Comparison of ENCODE assay signal across 19 cellular contexts in the genomic region with DNA sequence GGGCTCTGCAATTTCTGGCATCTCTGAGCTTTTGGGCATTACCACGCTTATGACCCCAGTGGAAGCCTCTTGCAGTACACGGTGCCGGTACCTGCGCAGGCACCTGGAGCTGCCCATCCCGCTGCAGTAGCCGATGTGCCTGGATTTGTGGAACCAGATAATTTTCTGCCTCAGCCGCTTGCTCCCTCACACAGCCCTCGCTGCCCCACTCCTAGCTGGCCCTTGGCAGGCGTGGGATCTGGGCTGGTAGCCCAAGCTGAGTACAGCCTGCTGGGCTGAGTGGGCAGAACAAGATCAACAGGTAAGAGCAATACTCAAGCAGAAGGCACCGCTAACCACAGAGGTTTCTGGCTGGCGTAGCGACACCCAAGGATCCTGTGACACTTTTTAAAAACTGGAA.
"Had no signal": no experiment of that assay in that cellular context is flagged by ENCODE, and none has a peak within 500 bp of the region (broad histone marks: within the 10 kb centered on the region; RNA-seq: fewer than 3 reads in every experiment).

No MANE protein-coding gene starts in this region.

- H3K36me3 ChIP-seq: breast epithelium, esophagus muscularis mucosa, tibial artery, vagina had no signal

- H3K27me3 ChIP-seq: breast epithelium, esophagus muscularis mucosa, tibial artery, vagina had no signal

- ATAC-seq: activated CD4-positive, CD25-positive, alpha-beta regulatory T cell treated with anti-CD3 and anti-CD28 coated beads, Interleukin-2, amount 50 U/mL, for 24 hours; activated CD8-positive, alpha-beta T cell treated with anti-CD3 and anti-CD28 coated beads, Interleukin-2, amount 10 ng/mL, durations not matched to agents 7 days and 5 days; sciatic nerve had no signal

- H3K27ac Mint-ChIP-seq: activated CD4-positive, alpha-beta T cell treated with anti-CD3 and anti-CD28 coated beads, Interleukin-2, amount 10 ng/mL, durations not matched to agents 7 days and 5 days; activated CD8-positive, alpha-beta T cell treated with anti-CD3 and anti-CD28 coated beads, Interleukin-2, amount 10 ng/mL, durations not matched to agents 7 days and 5 days; activated naive CD4-positive, alpha-beta T cell treated with anti-CD3 and anti-CD28 coated beads, Interleukin-2, amount 50 U/mL, for 24 hours; activated T-cell treated with anti-CD3 and anti-CD28 coated beads, Interleukin-2, amount 50 U/mL, for 24 hours; natural killer cell had no signal

- H3K27me3 Mint-ChIP-seq: activated CD4-positive, alpha-beta T cell treated with anti-CD3 and anti-CD28 coated beads, Interleukin-2, amount 10 ng/mL, durations not matched to agents 7 days and 5 days; activated naive CD4-positive, alpha-beta T cell treated with anti-CD3 and anti-CD28 coated beads, Interleukin-2, amount 50 U/mL, for 24 hours; activated T-cell treated with anti-CD3 and anti-CD28 coated beads, Interleukin-2, amount 50 U/mL, for 24 hours had no signal

- H3K9me3 Mint-ChIP-seq: activated CD4-positive, alpha-beta T cell treated with anti-CD3 and anti-CD28 coated beads, Interleukin-2, amount 10 ng/mL, durations not matched to agents 7 days and 5 days had no signal

- H3K9me3 ChIP-seq: breast epithelium, esophagus muscularis mucosa, vagina had no signal

- H3K4me3 Mint-ChIP-seq: activated CD4-positive, alpha-beta T cell treated with anti-CD3 and anti-CD28 coated beads, Interleukin-2, amount 10 ng/mL, durations not matched to agents 7 days and 5 days; activated CD8-positive, alpha-beta T cell treated with anti-CD3 and anti-CD28 coated beads, Interleukin-2, amount 10 ng/mL, durations not matched to agents 7 days and 5 days; activated naive CD4-positive, alpha-beta T cell treated with anti-CD3 and anti-CD28 coated beads, Interleukin-2, amount 50 U/mL, for 24 hours; activated T-cell treated with anti-CD3 and anti-CD28 coated beads, Interleukin-2, amount 50 U/mL, for 24 hours had no signal

- H3K36me3 Mint-ChIP-seq: activated naive CD4-positive, alpha-beta T cell treated with anti-CD3 and anti-CD28 coated beads, Interleukin-2, amount 50 U/mL, for 24 hours; natural killer cell had no signal

- H3K4me1 Mint-ChIP-seq: activated CD4-positive, alpha-beta T cell treated with anti-CD3 and anti-CD28 coated beads, Interleukin-2, amount 10 ng/mL, durations not matched to agents 7 days and 5 days; activated naive CD4-positive, alpha-beta T cell treated with anti-CD3 and anti-CD28 coated beads, Interleukin-2, amount 50 U/mL, for 24 hours; natural killer cell had no signal

- DNase-seq: activated CD4-positive, alpha-beta T cell treated with anti-CD3 and anti-CD28 coated beads, Interleukin-2, amount 10 ng/mL, durations not matched to agents 7 days and 5 days; activated CD8-positive, alpha-beta T cell treated with anti-CD3 and anti-CD28 coated beads, Interleukin-2, amount 10 ng/mL, durations not matched to agents 7 days and 5 days; activated effector memory CD4-positive, alpha-beta T cell treated with Interleukin-2 at 50 U/mL for 16 hours; activated T-cell treated with anti-CD3 and anti-CD28 coated beads, Interleukin-2, amount 50 U/mL, for 24 hours; dermis blood vessel endothelial cell; effector memory CD4-positive, alpha-beta T cell; natural killer cell; stimulated activated CD4-positive, alpha-beta T cell treated with anti-CD3 and anti-CD28 coated beads, Interleukin-4, amount 100 ng/mL, for 4 hours; stimulated activated naive CD4-positive, alpha-beta T cell; tibial artery had no signal

- H3K4me3 ChIP-seq: breast epithelium, esophagus muscularis mucosa, lung, smooth muscle cell, tibial artery, vagina had no signal

- H3K4me1 ChIP-seq: breast epithelium, esophagus muscularis mucosa, parathyroid adenoma, tibial artery, vagina had no signal

- H3K27ac ChIP-seq: breast epithelium, esophagus muscularis mucosa, parathyroid adenoma, tibial artery, vagina had no signal
